ENCODE assay signal across 12 cellular contexts in the genomic region with DNA sequence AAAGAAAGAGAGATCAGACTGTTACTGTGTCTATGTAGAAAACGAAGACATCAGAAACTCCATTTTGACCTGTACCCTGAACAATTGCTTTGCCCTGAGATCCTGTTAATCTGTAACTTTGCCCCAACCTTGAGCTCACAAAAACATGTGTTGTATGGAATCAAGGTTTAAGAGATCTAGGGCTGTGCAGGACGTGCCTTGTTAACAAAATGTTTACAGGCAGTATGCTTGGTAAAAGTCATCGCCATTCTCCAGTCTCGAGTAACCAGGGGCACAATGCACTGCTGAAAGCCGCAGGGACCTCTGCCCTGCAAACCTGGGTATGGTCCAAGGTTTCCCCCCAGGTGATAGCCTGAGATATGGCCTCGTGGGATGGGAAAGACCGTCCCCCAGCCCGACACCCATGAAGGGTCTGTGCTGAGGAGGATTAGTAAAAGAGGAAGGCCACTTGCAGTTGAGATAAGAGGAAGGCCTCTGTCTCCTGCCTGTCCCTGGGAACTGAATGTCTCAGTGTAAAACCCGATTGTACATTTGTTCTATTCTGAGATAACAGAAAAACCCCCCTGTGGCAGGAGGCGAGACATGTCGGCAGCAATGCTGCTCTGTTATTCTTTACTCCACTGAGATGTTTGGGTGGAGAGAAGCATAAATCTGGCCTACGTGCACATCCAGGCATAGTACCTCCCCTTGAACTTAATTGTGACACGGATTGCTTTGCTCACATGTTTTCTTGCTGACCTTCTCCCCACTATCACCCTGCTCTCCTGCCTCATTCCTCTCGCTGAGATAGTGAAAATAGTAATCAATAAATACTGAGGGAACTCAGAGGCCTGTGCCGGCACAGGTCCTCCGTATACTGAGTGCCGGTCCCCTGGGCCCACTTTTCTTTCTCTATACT. TPM values are rescaled to one million over a fixed set of nuclear protein-coding genes. Genes with fewer than 3 reads are reported as not detected.
"Had no signal": no experiment of that assay in that cellular context is flagged by ENCODE, and none has a peak within 500 bp of the region (broad histone marks: within the 10 kb centered on the region; RNA-seq: fewer than 3 reads in every experiment).

No MANE protein-coding gene starts in this region.

RNA-seq across cellular contexts. Expression of a gene that starts 2.9 kb away (rescaled TPM):
- total RNA-seq: activated naive CD4-positive, alpha-beta T cell treated with anti-CD3 and anti-CD28 coated beads, Interleukin-2, amount 50 U/mL, for 72 hours; dermis blood vessel endothelial cell; left ventricle myocardium inferior; mammary epithelial cell; myocyte; T-helper 2 cell treated with Interferon-gamma antibody and Interleukin-4, amounts not matched to agents 100 ng/mL and 5 ng/mL, for 36 hours; WTC11 had no signal

RNA-seq across cellular contexts. Expression of a gene that starts 7.9 kb away (rescaled TPM):
- total RNA-seq: activated naive CD4-positive, alpha-beta T cell treated with anti-CD3 and anti-CD28 coated beads, Interleukin-2, amount 50 U/mL, for 72 hours; dermis blood vessel endothelial cell; left ventricle myocardium inferior; mammary epithelial cell; myocyte had no signal

RNA-seq across cellular contexts. Expression of a gene that starts 13.3 kb away (rescaled TPM):
- total RNA-seq: activated naive CD4-positive, alpha-beta T cell treated with anti-CD3 and anti-CD28 coated beads, Interleukin-2, amount 50 U/mL, for 72 hours; dermis blood vessel endothelial cell; left ventricle myocardium inferior; mammary epithelial cell; WTC11 had no signal

RNA-seq across cellular contexts. Expression of a gene that starts 30.4 kb away (rescaled TPM):
- total RNA-seq: activated naive CD4-positive, alpha-beta T cell treated with anti-CD3 and anti-CD28 coated beads, Interleukin-2, amount 50 U/mL, for 72 hours; activated T-helper 17 cell treated with anti-CD3 and anti-CD28 coated beads, Interleukin-2, amount 50 U/mL, for 72 hours; aorta; dermis blood vessel endothelial cell; left ventricle myocardium inferior; mammary epithelial cell; myocyte; T-helper 2 cell treated with Interferon-gamma antibody and Interleukin-4, amounts not matched to agents 100 ng/mL and 5 ng/mL, for 36 hours; testis; WTC11 had no signal

RNA-seq across cellular contexts. Expression of a gene that starts 47.7 kb away (rescaled TPM):
- total RNA-seq: activated naive CD4-positive, alpha-beta T cell treated with anti-CD3 and anti-CD28 coated beads, Interleukin-2, amount 50 U/mL, for 72 hours; activated T-helper 17 cell treated with anti-CD3 and anti-CD28 coated beads, Interleukin-2, amount 50 U/mL, for 72 hours; aorta; dermis blood vessel endothelial cell; esophagus mucosa; left ventricle myocardium inferior; mammary epithelial cell; myocyte; spleen; T-helper 2 cell treated with Interferon-gamma antibody and Interleukin-4, amounts not matched to agents 100 ng/mL and 5 ng/mL, for 36 hours; testis; WTC11 had no signal
